ENCODE assay signal across 1 cellular context in the genomic region with DNA sequence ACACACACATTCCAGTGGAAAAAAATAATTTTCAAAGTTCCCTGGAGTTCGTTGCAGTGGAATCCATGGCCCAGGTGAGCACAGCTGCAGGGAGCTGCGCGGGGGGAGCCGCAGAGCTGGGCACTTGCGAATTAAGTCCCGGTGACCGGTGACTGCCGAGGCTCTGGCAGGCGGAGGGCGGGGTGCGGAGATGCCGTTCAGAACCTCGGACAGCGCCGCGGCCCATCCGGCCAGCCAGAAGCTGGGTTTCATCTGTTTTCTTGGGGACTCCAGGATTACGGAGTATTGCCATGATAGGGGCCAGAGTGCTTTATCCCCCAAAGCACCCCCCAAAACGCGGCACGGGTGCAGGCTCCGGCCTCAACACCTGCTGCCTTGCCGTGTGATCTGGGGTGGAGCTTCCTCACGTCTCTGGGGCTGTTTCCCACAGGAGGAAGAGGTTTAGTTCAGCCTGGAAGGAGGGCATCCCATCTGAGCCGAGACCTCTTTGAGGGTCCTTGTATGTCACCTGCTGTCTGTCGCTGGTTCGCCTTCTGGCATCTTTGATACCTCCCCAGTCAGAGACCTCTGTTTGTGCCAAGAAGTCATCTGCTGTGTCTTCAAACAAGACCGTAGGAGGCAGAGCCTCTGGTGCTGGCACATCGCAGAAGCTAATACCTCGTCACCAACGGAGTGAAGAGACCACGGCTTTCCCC.
A peak's percentile ranks its signal among the peaks of the same experiment; 100 is the strongest.
TF ChIP-seq lines count a peak whose summit lies in the region.

No MANE protein-coding gene starts in this region.

TF ChIP-seq in HepG2, 621 proteins besides CTCF, POLR2A, EP300 and RAD21 (continued from another document and continues in another):
- no peak for TF ChIP-seq POLR2AphosphoS5 (IDR thresholded peaks at IDR 0.05; ENCODE audit: low read depth, low read length)
- TF ChIP-seq ZNF205 (CRISPR knock-in tag; IDR thresholded peaks at IDR 0.05): 0 out of 2 replicates have a peak, but pooled peaks have one; percentile 47
- TF ChIP-seq RXRB (CRISPR knock-in tag; IDR thresholded peaks at IDR 0.05; ENCODE audit: borderline replicate concordance): peak; percentile 69
- no peak for TF ChIP-seq ARID2 (CRISPR knock-in tag; IDR thresholded peaks at IDR 0.05; ENCODE audit: borderline replicate concordance)
- TF ChIP-seq ZNF737 (CRISPR knock-in tag; IDR thresholded peaks at IDR 0.05; ENCODE audit: borderline replicate concordance): no peak
- TF ChIP-seq, protein P1, sequence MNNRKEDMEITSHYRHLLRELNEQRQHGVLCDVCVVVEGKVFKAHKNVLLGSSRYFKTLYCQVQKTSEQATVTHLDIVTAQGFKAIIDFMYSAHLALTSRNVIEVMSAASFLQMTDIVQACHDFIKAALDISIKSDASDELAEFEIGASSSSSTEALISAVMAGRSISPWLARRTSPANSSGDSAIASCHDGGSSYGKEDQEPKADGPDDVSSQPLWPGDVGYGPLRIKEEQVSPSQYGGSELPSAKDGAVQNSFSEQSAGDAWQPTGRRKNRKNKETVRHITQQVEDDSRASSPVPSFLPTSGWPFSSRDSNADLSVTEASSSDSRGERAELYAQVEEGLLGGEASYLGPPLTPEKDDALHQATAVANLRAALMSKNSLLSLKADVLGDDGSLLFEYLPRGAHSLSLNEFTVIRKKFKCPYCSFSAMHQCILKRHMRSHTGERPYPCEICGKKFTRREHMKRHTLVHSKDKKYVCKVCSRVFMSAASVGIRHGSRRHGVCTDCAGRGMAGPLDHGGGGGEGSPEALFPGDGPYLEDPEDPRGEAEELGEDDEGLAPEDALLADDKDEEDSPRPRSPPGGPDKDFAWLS (CRISPR knock-in tag; IDR thresholded peaks at IDR 0.05; ENCODE audit: borderline replicate concordance): no peak
- 0 out of 2 replicates have a peak, but pooled peaks have one; percentile 42 for TF ChIP-seq ZKSCAN8 (CRISPR knock-in tag; IDR thresholded peaks at IDR 0.05; ENCODE audit: borderline replicate concordance)
- no peak for TF ChIP-seq ZNF383 (CRISPR knock-in tag; IDR thresholded peaks at IDR 0.05; ENCODE audit: borderline replicate concordance)
- no peak for TF ChIP-seq JUND (CRISPR knock-in tag; IDR thresholded peaks at IDR 0.05)
- TF ChIP-seq, protein P2, sequence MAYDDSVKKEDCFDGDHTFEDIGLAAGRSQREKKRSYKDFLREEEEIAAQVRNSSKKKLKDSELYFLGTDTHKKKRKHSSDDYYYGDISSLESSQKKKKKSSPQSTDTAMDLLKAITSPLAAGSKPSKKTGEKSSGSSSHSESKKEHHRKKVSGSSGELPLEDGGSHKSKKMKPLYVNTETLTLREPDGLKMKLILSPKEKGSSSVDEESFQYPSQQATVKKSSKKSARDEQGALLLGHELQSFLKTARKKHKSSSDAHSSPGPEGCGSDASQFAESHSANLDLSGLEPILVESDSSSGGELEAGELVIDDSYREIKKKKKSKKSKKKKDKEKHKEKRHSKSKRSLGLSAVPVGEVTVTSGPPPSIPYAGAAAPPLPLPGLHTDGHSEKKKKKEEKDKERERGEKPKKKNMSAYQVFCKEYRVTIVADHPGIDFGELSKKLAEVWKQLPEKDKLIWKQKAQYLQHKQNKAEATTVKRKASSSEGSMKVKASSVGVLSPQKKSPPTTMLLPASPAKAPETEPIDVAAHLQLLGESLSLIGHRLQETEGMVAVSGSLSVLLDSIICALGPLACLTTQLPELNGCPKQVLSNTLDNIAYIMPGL (CRISPR knock-in tag; IDR thresholded peaks at IDR 0.05; ENCODE audit: borderline replicate concordance in 1 of 2, low read depth in 1 of 2): no peak
- TF ChIP-seq BRCA1 (CRISPR knock-in tag; IDR thresholded peaks at IDR 0.05): peak; percentile 94; the same call in 1 of the 2 replicates
- peak; percentile 69 for TF ChIP-seq EEA1 (CRISPR knock-in tag; IDR thresholded peaks at IDR 0.05; ENCODE audit: borderline replicate concordance)
- no peak for TF ChIP-seq NR0B2 (CRISPR knock-in tag; IDR thresholded peaks at IDR 0.05)
- TF ChIP-seq TEF (CRISPR knock-in tag; IDR thresholded peaks at IDR 0.05): peak; percentile 73; the same call in 1 of the 2 replicates
- TF ChIP-seq SP140L (CRISPR knock-in tag; IDR thresholded peaks at IDR 0.05; ENCODE audit: borderline replicate concordance): no peak; the same call in 1 of the 2 replicates
- no peak for TF ChIP-seq ZNF550 (CRISPR knock-in tag; IDR thresholded peaks at IDR 0.05; ENCODE audit: borderline replicate concordance)
- no peak for TF ChIP-seq ZZZ3 (CRISPR knock-in tag; IDR thresholded peaks at IDR 0.05; ENCODE audit: borderline replicate concordance)
- TF ChIP-seq NR2F6 (IDR thresholded peaks at IDR 0.05): no peak
- 0 out of 2 replicates have a peak, but pooled peaks have one; percentile 41 for TF ChIP-seq NR2F6 (CRISPR knock-in tag; IDR thresholded peaks at IDR 0.05)
- TF ChIP-seq, protein P3, sequence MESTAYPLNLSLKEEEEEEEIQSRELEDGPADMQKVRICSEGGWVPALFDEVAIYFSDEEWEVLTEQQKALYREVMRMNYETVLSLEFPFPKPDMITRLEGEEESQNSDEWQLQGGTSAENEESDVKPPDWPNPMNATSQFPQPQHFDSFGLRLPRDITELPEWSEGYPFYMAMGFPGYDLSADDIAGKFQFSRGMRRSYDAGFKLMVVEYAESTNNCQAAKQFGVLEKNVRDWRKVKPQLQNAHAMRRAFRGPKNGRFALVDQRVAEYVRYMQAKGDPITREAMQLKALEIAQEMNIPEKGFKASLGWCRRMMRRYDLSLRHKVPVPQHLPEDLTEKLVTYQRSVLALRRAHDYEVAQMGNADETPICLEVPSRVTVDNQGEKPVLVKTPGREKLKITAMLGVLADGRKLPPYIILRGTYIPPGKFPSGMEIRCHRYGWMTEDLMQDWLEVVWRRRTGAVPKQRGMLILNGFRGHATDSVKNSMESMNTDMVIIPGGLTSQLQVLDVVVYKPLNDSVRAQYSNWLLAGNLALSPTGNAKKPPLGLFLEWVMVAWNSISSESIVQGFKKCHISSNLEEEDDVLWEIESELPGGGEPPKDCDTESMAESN (CRISPR knock-in tag; conservative IDR thresholded peaks at IDR 0.05): no peak
- TF ChIP-seq NKX3-1 (CRISPR knock-in tag; IDR thresholded peaks at IDR 0.05): peak; percentile 96
- peak; percentile 57; the same call in 1 of the 2 replicates for TF ChIP-seq MXD4 (CRISPR knock-in tag; IDR thresholded peaks at IDR 0.05)
- no peak for TF ChIP-seq ZFP41 (CRISPR knock-in tag; IDR thresholded peaks at IDR 0.05; ENCODE audit: borderline replicate concordance)
- TF ChIP-seq NFRKB (IDR thresholded peaks at IDR 0.05): no peak
- peak; percentile 73; the same call in 1 of the 2 replicates for TF ChIP-seq ZNF790 (CRISPR knock-in tag; IDR thresholded peaks at IDR 0.05; ENCODE audit: borderline replicate concordance)
- no peak for TF ChIP-seq ZSCAN22 (CRISPR knock-in tag; IDR thresholded peaks at IDR 0.05)
- TF ChIP-seq ELF1 (CRISPR knock-in tag; IDR thresholded peaks at IDR 0.05): no peak
- no peak for TF ChIP-seq SMYD3 (CRISPR knock-in tag; IDR thresholded peaks at IDR 0.05)
- no peak for TF ChIP-seq PHF21A (CRISPR knock-in tag; IDR thresholded peaks at IDR 0.05)
- TF ChIP-seq KLF15 (CRISPR knock-in tag; IDR thresholded peaks at IDR 0.05; ENCODE audit: borderline replicate concordance): peak; percentile 94
- TF ChIP-seq PHF5A (CRISPR knock-in tag; IDR thresholded peaks at IDR 0.05; ENCODE audit: low read depth, unreplicated experiment): no peak
- 0 out of 2 replicates have a peak, but pooled peaks have one; percentile 32 for TF ChIP-seq FOSL1 (CRISPR knock-in tag; IDR thresholded peaks at IDR 0.05; ENCODE audit: borderline replicate concordance)
- no peak for TF ChIP-seq UBTF (CRISPR knock-in tag; IDR thresholded peaks at IDR 0.05)
- peak; percentile 68; the same call in 1 of the 2 replicates for TF ChIP-seq KDM5B (CRISPR knock-in tag; IDR thresholded peaks at IDR 0.05; ENCODE audit: borderline replicate concordance)
- TF ChIP-seq, protein P4, sequence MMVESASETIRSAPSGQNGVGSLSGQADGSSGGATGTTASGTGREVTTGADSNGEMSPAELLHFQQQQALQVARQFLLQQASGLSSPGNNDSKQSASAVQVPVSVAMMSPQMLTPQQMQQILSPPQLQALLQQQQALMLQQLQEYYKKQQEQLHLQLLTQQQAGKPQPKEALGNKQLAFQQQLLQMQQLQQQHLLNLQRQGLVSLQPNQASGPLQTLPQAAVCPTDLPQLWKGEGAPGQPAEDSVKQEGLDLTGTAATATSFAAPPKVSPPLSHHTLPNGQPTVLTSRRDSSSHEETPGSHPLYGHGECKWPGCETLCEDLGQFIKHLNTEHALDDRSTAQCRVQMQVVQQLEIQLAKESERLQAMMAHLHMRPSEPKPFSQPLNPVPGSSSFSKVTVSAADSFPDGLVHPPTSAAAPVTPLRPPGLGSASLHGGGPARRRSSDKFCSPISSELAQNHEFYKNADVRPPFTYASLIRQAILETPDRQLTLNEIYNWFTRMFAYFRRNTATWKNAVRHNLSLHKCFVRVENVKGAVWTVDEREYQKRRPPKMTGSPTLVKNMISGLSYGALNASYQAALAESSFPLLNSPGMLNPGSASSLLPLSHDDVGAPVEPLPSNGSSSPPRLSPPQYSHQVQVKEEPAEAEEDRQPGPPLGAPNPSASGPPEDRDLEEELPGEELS (CRISPR knock-in tag; IDR thresholded peaks at IDR 0.05): peak; percentile 55; the same call in 1 of the 2 replicates
- 0 out of 2 replicates have a peak, but pooled peaks have one; percentile 43 for TF ChIP-seq ZNF616 (CRISPR knock-in tag; IDR thresholded peaks at IDR 0.05; ENCODE audit: low read depth)
- TF ChIP-seq ELF3 (CRISPR knock-in tag; IDR thresholded peaks at IDR 0.05): peak; percentile 79
- no peak for TF ChIP-seq RXRA (CRISPR knock-in tag; IDR thresholded peaks at IDR 0.05)
- TF ChIP-seq FOXM1 (CRISPR knock-in tag; IDR thresholded peaks at IDR 0.05): no peak
- no peak for TF ChIP-seq ZNF460 (CRISPR knock-in tag; IDR thresholded peaks at IDR 0.05; ENCODE audit: borderline replicate concordance)
- 0 out of 2 replicates have a peak, but pooled peaks have one; percentile 67 for TF ChIP-seq E2F5 (CRISPR knock-in tag; conservative IDR thresholded peaks at IDR 0.05)
- TF ChIP-seq MAFF (IDR thresholded peaks at IDR 0.05; ENCODE audit: low read depth, low read length): no peak
- TF ChIP-seq HOXA7 (CRISPR knock-in tag; IDR thresholded peaks at IDR 0.05): no peak
- peak; percentile 30 for TF ChIP-seq XRCC5 (optimal IDR thresholded peaks at IDR 0.05; ENCODE audit: low read length)
- no peak for TF ChIP-seq CAMTA2 (CRISPR knock-in tag; IDR thresholded peaks at IDR 0.05; ENCODE audit: borderline replicate concordance)
- TF ChIP-seq ZFP91 (CRISPR knock-in tag; IDR thresholded peaks at IDR 0.05; ENCODE audit: borderline replicate concordance): peak; percentile 56; the same call in 1 of the 2 replicates
- TF ChIP-seq, protein P5, sequence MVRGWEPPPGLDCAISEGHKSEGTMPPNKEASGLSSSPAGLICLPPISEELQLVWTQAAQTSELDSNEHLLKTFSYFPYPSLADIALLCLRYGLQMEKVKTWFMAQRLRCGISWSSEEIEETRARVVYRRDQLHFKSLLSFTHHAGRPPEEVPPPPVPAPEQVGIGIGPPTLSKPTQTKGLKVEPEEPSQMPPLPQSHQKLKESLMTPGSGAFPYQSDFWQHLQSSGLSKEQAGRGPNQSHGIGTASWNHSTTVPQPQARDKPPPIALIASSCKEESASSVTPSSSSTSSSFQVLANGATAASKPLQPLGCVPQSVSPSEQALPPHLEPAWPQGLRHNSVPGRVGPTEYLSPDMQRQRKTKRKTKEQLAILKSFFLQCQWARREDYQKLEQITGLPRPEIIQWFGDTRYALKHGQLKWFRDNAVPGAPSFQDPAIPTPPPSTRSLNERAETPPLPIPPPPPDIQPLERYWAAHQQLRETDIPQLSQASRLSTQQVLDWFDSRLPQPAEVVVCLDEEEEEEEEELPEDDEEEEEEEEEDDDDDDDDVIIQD (CRISPR knock-in tag; IDR thresholded peaks at IDR 0.05; ENCODE audit: low read depth): peak; percentile 49; the same call in 1 of the 2 replicates
